Comparison of ENCODE assay signal across 2 cellular contexts in genomic region chr3:150733373-150733935, GRCh38.
TF ChIP-seq lines count a peak whose summit lies in the region.

No MANE protein-coding gene starts in this region.

TF ChIP-seq in K562, 482 proteins besides CTCF, POLR2A, EP300 and RAD21 (continued from another document and continues in another):
- TF ChIP-seq PHF20 (IDR thresholded peaks at IDR 0.05; ENCODE audit: partially characterized antibody) (no peak), ZFP1 (CRISPR knock-in tag; IDR thresholded peaks at IDR 0.05) (no peak), ZNF512 (tag; IDR thresholded peaks at IDR 0.05) (no peak), PTRF (tag; IDR thresholded peaks at IDR 0.05) (no peak), KDM1A (IDR thresholded peaks at IDR 0.05) (peak; percentile 46 to 81), KLF1 (tag; IDR thresholded peaks at IDR 0.05) (no peak), TEAD4 (IDR thresholded peaks at IDR 0.05; ENCODE audit: low read length) (peak; percentile 76), TEAD4 (CRISPR knock-in tag; IDR thresholded peaks at IDR 0.05; ENCODE audit: borderline replicate concordance) (no peak), ZBED1 (IDR thresholded peaks at IDR 0.05) (no peak), ZBTB5 (IDR thresholded peaks at IDR 0.05) (peak; percentile 82; the same call in 1 of the 2 replicates), TAF15 (IDR thresholded peaks at IDR 0.05; ENCODE audit: low read depth, low read length) (no peak), ZNF778 (CRISPR knock-in tag; IDR thresholded peaks at IDR 0.05) (no peak), FOXA1 (IDR thresholded peaks at IDR 0.05; ENCODE audit: borderline replicate concordance) (no peak), PHB (CRISPR knock-in tag; IDR thresholded peaks at IDR 0.05) (no peak), WHSC1 (IDR thresholded peaks at IDR 0.05; ENCODE audit: low read length) (no peak), TAF9B (IDR thresholded peaks at IDR 0.05; ENCODE audit: partially characterized antibody) (peak; percentile 65), SIRT6 (IDR thresholded peaks at IDR 0.05; ENCODE audit: low read depth, low read length) (no peak), COPS2 (conservative IDR thresholded peaks at IDR 0.05) (no peak), BRD9 (IDR thresholded peaks at IDR 0.05; ENCODE audit: low read depth, partially characterized antibody) (peak; percentile 69), SMAD1 (IDR thresholded peaks at IDR 0.05; ENCODE audit: low read depth, low read length, partially characterized antibody) (no peak), MYBL2 (IDR thresholded peaks at IDR 0.05; ENCODE audit: low read depth) (peak; percentile 36), MYBL2 (CRISPR knock-in tag; IDR thresholded peaks at IDR 0.05; ENCODE audit: borderline replicate concordance) (no peak), MITF (IDR thresholded peaks at IDR 0.05) (no peak), TBP (optimal IDR thresholded peaks at IDR 0.05; ENCODE audit: low read depth, low read length) (peak; percentile 52), ARNT (IDR thresholded peaks at IDR 0.05) (peak in 1 of 2 experiments; percentile 69; a peak in 2 of 4 replicates), ZBTB43 (CRISPR knock-in tag; IDR thresholded peaks at IDR 0.05) (no peak), ZNF408 (CRISPR knock-in tag; IDR thresholded peaks at IDR 0.05; ENCODE audit: low read depth) (no peak), HIVEP1 (CRISPR knock-in tag; IDR thresholded peaks at IDR 0.05) (no peak), ZNF134 (CRISPR knock-in tag; conservative IDR thresholded peaks at IDR 0.05) (no peak), LEF1 (IDR thresholded peaks at IDR 0.05) (peak; percentile 71; the same call in 1 of the 2 replicates), JUND (IDR thresholded peaks at IDR 0.05; ENCODE audit: borderline replicate concordance, low read depth, low read length) (peak; percentile 56), JUND (tag; IDR thresholded peaks at IDR 0.05; ENCODE audit: borderline replicate concordance, low read depth, low read length) (peak; percentile 35; the same call in 2 of the 3 replicates), ZNF24 (IDR thresholded peaks at IDR 0.05) (no peak), PHB2 (IDR thresholded peaks at IDR 0.05; ENCODE audit: low read depth) (no peak)

TF ChIP-seq in HepG2, 621 proteins besides CTCF, POLR2A, EP300 and RAD21 (continued from another document and continues in another):
- TF ChIP-seq EEA1 (CRISPR knock-in tag; IDR thresholded peaks at IDR 0.05; ENCODE audit: borderline replicate concordance) = no peak
- TF ChIP-seq SOX13 (IDR thresholded peaks at IDR 0.05) = peak; percentile 92
- TF ChIP-seq SOX13 (CRISPR knock-in tag; conservative IDR thresholded peaks at IDR 0.05 in 1 of 2, IDR thresholded peaks at IDR 0.05 in 1 of 2) = peak in 1 of 2 experiments; percentile 91; a peak in 2 of 4 replicates
- no peak for TF ChIP-seq ZNF570 (CRISPR knock-in tag; IDR thresholded peaks at IDR 0.05; ENCODE audit: borderline replicate concordance)
- TF ChIP-seq GFI1 (CRISPR knock-in tag; IDR thresholded peaks at IDR 0.05; ENCODE audit: borderline replicate concordance) = no peak
- no peak for TF ChIP-seq ZNF652 (CRISPR knock-in tag; IDR thresholded peaks at IDR 0.05; ENCODE audit: borderline replicate concordance, low read depth)
- TF ChIP-seq ZNF883 (CRISPR knock-in tag; IDR thresholded peaks at IDR 0.05; ENCODE audit: not compliant biosample characterization) = no peak
- TF ChIP-seq ZNF710 (CRISPR knock-in tag; IDR thresholded peaks at IDR 0.05; ENCODE audit: borderline replicate concordance) = 0 out of 2 replicates have a peak, but pooled peaks have one; percentile 72
- no peak for TF ChIP-seq WIZ (CRISPR knock-in tag; IDR thresholded peaks at IDR 0.05)
- no peak for TF ChIP-seq ELF3 (CRISPR knock-in tag; IDR thresholded peaks at IDR 0.05)
- no peak for TF ChIP-seq FIP1L1 (IDR thresholded peaks at IDR 0.05; ENCODE audit: borderline replicate concordance, insufficient read depth, low read depth, low read length)
- TF ChIP-seq CREM (IDR thresholded peaks at IDR 0.05) = no peak
- TF ChIP-seq CREM (CRISPR knock-in tag; IDR thresholded peaks at IDR 0.05) = no peak
- no peak for TF ChIP-seq PBX3 (CRISPR knock-in tag; IDR thresholded peaks at IDR 0.05; ENCODE audit: borderline replicate concordance)
- 0 out of 2 replicates have a peak, but pooled peaks have one; percentile 35 for TF ChIP-seq TBX3 (IDR thresholded peaks at IDR 0.05; ENCODE audit: borderline replicate concordance)
- TF ChIP-seq BHLHE40 (IDR thresholded peaks at IDR 0.05; ENCODE audit: low read length) = peak; percentile 63; the same call in 1 of the 2 replicates
- TF ChIP-seq ZBTB1 (CRISPR knock-in tag; IDR thresholded peaks at IDR 0.05; ENCODE audit: borderline replicate concordance) = no peak
- TF ChIP-seq ZNF792 (CRISPR knock-in tag; IDR thresholded peaks at IDR 0.05) = no peak
- TF ChIP-seq AFF4 (CRISPR knock-in tag; IDR thresholded peaks at IDR 0.05) = no peak
- TF ChIP-seq ZNF768 (CRISPR knock-in tag; IDR thresholded peaks at IDR 0.05) = peak; percentile 37; the same call in 1 of the 2 replicates
- TF ChIP-seq ZMAT3 (CRISPR knock-in tag; conservative IDR thresholded peaks at IDR 0.05) = 0 out of 2 replicates have a peak, but pooled peaks have one; percentile 3
- no peak for TF ChIP-seq ZBTB37 (CRISPR knock-in tag; IDR thresholded peaks at IDR 0.05)
- peak; percentile 55 for TF ChIP-seq HOXA3 (CRISPR knock-in tag; IDR thresholded peaks at IDR 0.05)
- TF ChIP-seq LCORL (IDR thresholded peaks at IDR 0.05) = no peak
- peak; percentile 43; the same call in 1 of the 2 replicates for TF ChIP-seq LCORL (CRISPR knock-in tag; IDR thresholded peaks at IDR 0.05)
- TF ChIP-seq ZNF841 (CRISPR knock-in tag; IDR thresholded peaks at IDR 0.05; ENCODE audit: borderline replicate concordance) = no peak
- TF ChIP-seq MTERF4 (CRISPR knock-in tag; IDR thresholded peaks at IDR 0.05) = no peak
- TF ChIP-seq NFYB (CRISPR knock-in tag; IDR thresholded peaks at IDR 0.05) = peak; percentile 61
- no peak for TF ChIP-seq ATRX (CRISPR knock-in tag; IDR thresholded peaks at IDR 0.05; ENCODE audit: borderline replicate concordance)
- TF ChIP-seq ZSCAN29 (CRISPR knock-in tag; conservative IDR thresholded peaks at IDR 0.05) = no peak
- TF ChIP-seq SOX6 (IDR thresholded peaks at IDR 0.05) = no peak
- TF ChIP-seq SOX6 (CRISPR knock-in tag; IDR thresholded peaks at IDR 0.05) = peak; percentile 87
- no peak for TF ChIP-seq THAP7 (CRISPR knock-in tag; IDR thresholded peaks at IDR 0.05)
- no peak for TF ChIP-seq PAXIP1 (CRISPR knock-in tag; conservative IDR thresholded peaks at IDR 0.05)
- TF ChIP-seq CSRNP1 (CRISPR knock-in tag; IDR thresholded peaks at IDR 0.05) = no peak; the same call in 1 of the 2 replicates
- no peak for TF ChIP-seq HNRNPUL1 (IDR thresholded peaks at IDR 0.05; ENCODE audit: low read depth, low read length)
- TF ChIP-seq PAX8 (CRISPR knock-in tag; IDR thresholded peaks at IDR 0.05; ENCODE audit: borderline replicate concordance) = no peak
